ENCODE assay signal across 4 cellular contexts in genomic region chrX:135154688-135155087, GRCh38. TPM values are rescaled to one million over a fixed set of nuclear protein-coding genes. Genes with fewer than 3 reads are reported as not detected.
"Had no signal": no experiment of that assay in that cellular context is flagged by ENCODE, and none has a peak within 500 bp of the region (broad histone marks: within the 10 kb centered on the region; RNA-seq: fewer than 3 reads in every experiment).

No MANE protein-coding gene starts in this region.

RNA-seq across cellular contexts. Expression of gene CT55, which starts 16.5 kb away (rescaled TPM):
- total RNA-seq: LHCN-M2, MCF 10A, NCI-H460 had no signal

RNA-seq across cellular contexts. Expression of gene ETDB, which starts 34.4 kb away (rescaled TPM):
- total RNA-seq: LHCN-M2, M059J, MCF 10A, NCI-H460 had no signal

RNA-seq across cellular contexts. Expression of gene SMIM10L2B, which starts 56.2 kb away (rescaled TPM):
- total RNA-seq: NCI-H460 had no signal
